In the genomic region with DNA sequence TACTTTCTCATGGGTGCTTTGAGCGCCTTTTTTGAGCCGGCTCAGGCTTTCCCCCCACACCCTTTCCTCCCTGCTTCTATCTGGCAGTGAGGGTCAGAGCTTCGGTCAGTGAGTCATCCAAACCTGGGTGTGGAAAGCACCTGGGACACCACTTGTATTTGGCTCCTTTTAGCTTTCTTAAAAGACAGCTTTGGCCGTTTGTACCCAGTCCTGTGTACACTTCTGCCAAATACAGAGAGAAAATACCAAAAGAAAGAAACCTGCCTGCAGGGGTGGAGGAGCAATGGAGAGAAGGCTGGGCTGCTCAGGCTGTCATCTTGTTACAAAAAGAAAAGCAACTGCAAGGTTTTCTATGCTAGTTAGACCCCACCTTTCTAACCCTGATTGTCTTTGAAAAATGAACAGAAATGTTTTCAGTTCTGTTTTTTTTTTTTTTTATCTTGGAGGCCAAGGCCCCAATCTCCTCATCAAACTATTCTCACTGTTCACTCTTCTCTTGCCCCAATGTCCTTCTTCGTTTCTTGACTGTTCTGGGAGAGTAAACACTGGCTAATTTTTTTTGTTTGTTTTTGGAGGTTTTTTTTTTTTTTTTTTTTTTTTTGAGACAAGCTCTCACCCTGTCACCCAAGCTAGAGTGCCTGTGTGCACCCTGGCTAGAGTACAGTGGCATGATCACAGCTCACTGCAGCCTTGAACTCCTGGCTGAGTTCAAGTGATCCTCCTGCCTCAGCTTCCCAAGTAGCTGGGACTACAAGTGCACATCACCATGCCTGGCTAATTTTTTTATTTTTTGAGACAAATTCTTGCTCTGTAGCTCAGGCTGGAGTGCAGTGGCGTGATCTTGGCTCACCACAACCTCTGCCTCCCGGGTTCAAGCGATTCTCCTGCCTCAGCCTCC, we compare ENCODE assay signal across 10 cellular contexts.
DNase-seq lines count a peak whose midpoint lies in the region; ATAC-seq lines count a peak whose summit lies in the region.
"Had no signal": no experiment of that assay in that cellular context is flagged by ENCODE, and none has a peak within 500 bp of the region (broad histone marks: within the 10 kb centered on the region; RNA-seq: fewer than 3 reads in every experiment).

No MANE protein-coding gene starts in this region.

- peak overlapping the region; percentile 67 for H3K27ac Mint-ChIP-seq in activated naive CD8-positive, alpha-beta T cell treated with anti-CD3 and anti-CD28 coated beads for 36 hours

- H3K9me3 Mint-ChIP-seq in activated naive CD8-positive, alpha-beta T cell treated with anti-CD3 and anti-CD28 coated beads for 36 hours: no peaks in the 10 kb centered on the region
- H3K9me3 Mint-ChIP-seq: neural crest cell had no signal

- no peaks in the 10 kb centered on the region for H3K9me3 ChIP-seq in SJCRH30 (replicated peaks)
- H3K9me3 ChIP-seq: thoracic aorta had no signal

- no peaks in the 10 kb centered on the region for H3K27me3 ChIP-seq in SJCRH30

- H3K4me3 Mint-ChIP-seq in activated naive CD8-positive, alpha-beta T cell treated with anti-CD3 and anti-CD28 coated beads for 36 hours: no peak overlapping the region
- H3K4me3 Mint-ChIP-seq: neural crest cell had no signal

- no peaks in the 10 kb centered on the region for H3K4me1 ChIP-seq in SJCRH30

- no peaks in the 10 kb centered on the region for H3K36me3 ChIP-seq in SJCRH30

- ATAC-seq in GM18870 (IDR thresholded peaks at IDR 0.05; ENCODE audit: unreplicated experiment) (peak; percentile 55), HG02884 (IDR thresholded peaks at IDR 0.05; ENCODE audit: unreplicated experiment) (peak; percentile 69), HG03280 (IDR thresholded peaks at IDR 0.05; ENCODE audit: unreplicated experiment) (no peak)

- H3K27ac ChIP-seq in SJCRH30: no peak overlapping the region
- H3K27ac ChIP-seq: thoracic aorta had no signal

- H3K4me1 Mint-ChIP-seq in activated naive CD8-positive, alpha-beta T cell treated with anti-CD3 and anti-CD28 coated beads for 36 hours: peaks cover 18% of the 10 kb centered on the region

- H3K4me3 ChIP-seq in SJCRH30: no peak overlapping the region
- H3K4me3 ChIP-seq: thoracic aorta had no signal

- peaks cover 14% of the 10 kb centered on the region for H3K36me3 Mint-ChIP-seq in activated naive CD8-positive, alpha-beta T cell treated with anti-CD3 and anti-CD28 coated beads for 36 hours

- H3K27me3 Mint-ChIP-seq in activated naive CD8-positive, alpha-beta T cell treated with anti-CD3 and anti-CD28 coated beads for 36 hours: no peaks in the 10 kb centered on the region

- no peak for DNase-seq in activated naive CD8-positive, alpha-beta T cell treated with anti-CD3 and anti-CD28 coated beads for 36 hours
- DNase-seq in renal cortical epithelial cell (ENCODE audit: low read depth) (peak; percentile 56), NCI-H524 treated with DMSO at 0.1 percent for 48 hours (lab: John Stamatoyannopoulos, UW) (no peak), HK-2 (ENCODE audit: unreplicated experiment) (no peak), SJCRH30 (no peak)
